In the genomic region with DNA sequence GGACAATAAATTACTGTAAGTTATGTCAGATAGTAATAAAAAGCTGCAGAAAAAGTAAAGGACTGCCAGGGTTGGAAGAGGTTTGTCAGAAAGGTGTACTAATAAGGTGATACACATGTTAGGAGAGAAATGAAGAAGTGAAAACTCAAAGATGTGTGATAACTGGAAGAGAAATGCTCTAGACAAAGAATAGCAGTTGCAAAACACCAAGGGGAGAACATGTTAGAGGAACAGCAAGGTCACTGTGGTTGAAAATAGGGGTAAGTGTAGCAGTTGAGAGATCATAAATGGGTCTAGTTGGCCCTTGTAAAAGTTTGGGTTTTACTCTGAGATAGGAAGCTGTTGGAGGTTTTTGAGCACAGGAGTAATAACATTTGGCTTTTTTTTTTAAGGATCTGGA, we compare ENCODE assay signal across 14 cellular contexts. TPM values are rescaled to one million over a fixed set of nuclear protein-coding genes. Genes with fewer than 3 reads are reported as not detected.
A peak's percentile ranks its signal among the peaks of the same experiment; 100 is the strongest.
DNase-seq lines count a peak whose midpoint lies in the region; ATAC-seq and TF ChIP-seq lines count a peak whose summit lies in the region.
"Had no signal": no experiment of that assay in that cellular context is flagged by ENCODE, and none has a peak within 500 bp of the region (broad histone marks: within the 10 kb centered on the region; RNA-seq: fewer than 3 reads in every experiment).

No MANE protein-coding gene starts in this region.

- DNase-seq in T-helper 9 cell (no peak), testis (no peak), NCI-H2227 (lab: John Stamatoyannopoulos, UW; ENCODE audit: unreplicated experiment) (no peak), dorsolateral prefrontal cortex (no peak)
- DNase-seq: activated CD4-positive, CD25-positive, alpha-beta regulatory T cell; AML-193; NCI-H446; SJCRH30 had no signal

- H3K36me3 ChIP-seq in testis (ENCODE audit: low read depth, missing control alignments) = peaks cover 3% of the 10 kb centered on the region
- H3K36me3 ChIP-seq: cardiac muscle cell, SJCRH30 had no signal

- H3K27me3 ChIP-seq in testis (no peaks in the 10 kb centered on the region), dorsolateral prefrontal cortex (no peaks in the 10 kb centered on the region)
- H3K27me3 ChIP-seq: cardiac muscle cell, SJCRH30 had no signal

- H3K9me3 ChIP-seq in testis = no peaks in the 10 kb centered on the region
- H3K9me3 ChIP-seq: SJCRH30 had no signal

- H3K4me3 ChIP-seq in testis = no peak overlapping the region
- H3K4me3 ChIP-seq in dorsolateral prefrontal cortex = no peak overlapping the region
- H3K4me3 ChIP-seq: cardiac muscle cell, SJCRH30 had no signal

- intact Hi-C loops in testis (cut with DNase I; ENCODE audit: low total_unique reads) (no loop called here), dorsolateral prefrontal cortex (cut with DNase I) (no loop called here)

- ATAC-seq in GM18505 (IDR thresholded peaks at IDR 0.05; ENCODE audit: unreplicated experiment) = peak; percentile 88
- ATAC-seq in GM19467 (IDR thresholded peaks at IDR 0.05; ENCODE audit: unreplicated experiment) = peak; percentile 70
- ATAC-seq in HG02870 (IDR thresholded peaks at IDR 0.05; ENCODE audit: unreplicated experiment) = peak; percentile 94
- ATAC-seq in HG03469 (IDR thresholded peaks at IDR 0.05; ENCODE audit: unreplicated experiment) = peak; percentile 85
- ATAC-seq: activated T-helper 17 cell treated with anti-CD3 and anti-CD28 coated beads, Interleukin-2, amount 50 U/mL, for 72 hours had no signal

- no peaks in the 10 kb centered on the region for H3K4me1 ChIP-seq in testis
- H3K4me1 ChIP-seq: SJCRH30 had no signal

- H3K27ac ChIP-seq in testis = no peak overlapping the region
- H3K27ac ChIP-seq in dorsolateral prefrontal cortex = no peak overlapping the region
- H3K27ac ChIP-seq: cardiac muscle cell, SJCRH30 had no signal

- no peak for TF ChIP-seq POLR2A in GM18505 (IDR thresholded peaks at IDR 0.05; ENCODE audit: borderline replicate concordance, extremely low read depth, insufficient read depth, insufficient read length)
- TF ChIP-seq POLR2A in testis (IDR thresholded peaks at IDR 0.05) = no peak

- TF ChIP-seq CTCF in testis (IDR thresholded peaks at IDR 0.05) (no peak), dorsolateral prefrontal cortex (IDR thresholded peaks at IDR 0.05 in 54 of 56, conservative IDR thresholded peaks at IDR 0.05 in 2 of 56; ENCODE audit: low read depth in 1 of 56, partially characterized antibody in 56 of 56) (no peak)

RNA-seq across cellular contexts. Expression of gene HSPA4L, which starts 46.9 kb away (rescaled TPM):
- 100 to 1,000 TPM in 1 of 2 donors, 10 to 100 TPM in 1; 53.1 to 132 TPM for total RNA-seq in testis
- polyA plus RNA-seq in testis (ENCODE audit: insufficient read depth, low read depth, low replicate concordance) = 151 TPM
- 100 to 1,000 TPM in 7 of 120 experiments, 10 to 100 TPM in 113; 22.6 to 133 (median 58.3) TPM for total RNA-seq in dorsolateral prefrontal cortex

RNA-seq across cellular contexts. Expression of gene PLK4, which starts 51.7 kb away (rescaled TPM):
- total RNA-seq in testis (10 to 100 TPM; 22.2 to 36.0 TPM), dorsolateral prefrontal cortex (1 to 10 TPM in 117 of 120 experiments, under 1 TPM in 3; 0.57 to 6.0 (median 2.2) TPM)
- polyA plus RNA-seq in testis (ENCODE audit: insufficient read depth, low read depth, low replicate concordance) = 31.3 TPM
